Comparison of ENCODE assay signal across 7 cellular contexts in genomic region chr2:96059443-96059842, GRCh38. TPM values are rescaled to one million over a fixed set of nuclear protein-coding genes. Genes with fewer than 3 reads are reported as not detected.
"Had no signal": no experiment of that assay in that cellular context is flagged by ENCODE, and none has a peak within 500 bp of the region (broad histone marks: within the 10 kb centered on the region; RNA-seq: fewer than 3 reads in every experiment).

No MANE protein-coding gene starts in this region.

RNA-seq across cellular contexts. Expression of gene GPAT2, which starts 24.7 kb away (rescaled TPM):
- total RNA-seq: OCI-LY7, PC-3, RPMI7951, SJSA1, SK-MEL-5 had no signal
- polyA plus RNA-seq: SK-N-SH had no signal

RNA-seq across cellular contexts. Expression of gene ADRA2B, which starts 56.9 kb away (rescaled TPM):
- total RNA-seq: PC-3, RPMI7951, SJCRH30, SJSA1, SK-MEL-5 had no signal
- polyA plus RNA-seq: SK-N-SH had no signal
